ENCODE assay signal across 29 cellular contexts in genomic region chr1:63214553-63214952, GRCh38.
"Had no signal": no experiment of that assay in that cellular context is flagged by ENCODE, and none has a peak within 500 bp of the region (broad histone marks: within the 10 kb centered on the region; RNA-seq: fewer than 3 reads in every experiment).

No MANE protein-coding gene starts in this region.

- H3K4me1 Mint-ChIP-seq: stimulated activated effector memory CD8-positive, alpha-beta T cell treated with anti-CD3 and anti-CD28 coated beads, Interleukin-12 subunit alpha, Interleukin-12 subunit beta, amount 100 ng/mL, for 72 hours; stimulated activated memory B cell treated with anti-CD40 and anti-IgM and Interleukin-4, amounts not matched to agents 10 μg/mL and 1 μg/mL and 100 μg/mL, for 72 hours; stimulated activated naive B cell treated with anti-CD40 and anti-IgM and Interleukin-4, amounts not matched to agents 10 μg/mL and 1 μg/mL and 100 μg/mL, for 72 hours; stimulated activated naive CD8-positive, alpha-beta T cell treated with anti-CD3 and anti-CD28 coated beads, Interleukin-15, amount 100 ng/mL, for 72 hours had no signal

- FAIRE-seq: urothelium cell line had no signal

- H3K27ac Mint-ChIP-seq: stimulated activated effector memory CD8-positive, alpha-beta T cell treated with anti-CD3 and anti-CD28 coated beads, Interleukin-12 subunit alpha, Interleukin-12 subunit beta, amount 100 ng/mL, for 72 hours; stimulated activated memory B cell treated with anti-CD40 and anti-IgM and Interleukin-4, amounts not matched to agents 10 μg/mL and 1 μg/mL and 100 μg/mL, for 72 hours; stimulated activated naive B cell treated with anti-CD40 and anti-IgM and Interleukin-4, amounts not matched to agents 10 μg/mL and 1 μg/mL and 100 μg/mL, for 72 hours; stimulated activated naive CD8-positive, alpha-beta T cell treated with anti-CD3 and anti-CD28 coated beads, Interleukin-15, amount 100 ng/mL, for 72 hours; stimulated activated naive CD8-positive, alpha-beta T cell treated with anti-CD3 and anti-CD28 coated beads, Interleukin-15, Interleukin-2, amounts not matched to agents 100 ng/mL and 50 ng/mL, for 24 hours; type B pancreatic cell had no signal

- H3K36me3 ChIP-seq: stomach, suprapubic skin, thoracic aorta, thyroid gland, tibial artery, tibial nerve, transverse colon, upper lobe of left lung, upper lobe of right lung, uterus, vagina had no signal

- H3K27ac ChIP-seq: stomach, suprapubic skin, testis, thoracic aorta, thyroid gland, tibial artery, tibial nerve, transverse colon, upper lobe of left lung, upper lobe of right lung, uterus, vagina had no signal

- H3K9me3 Mint-ChIP-seq: type B pancreatic cell had no signal

- H3K36me3 Mint-ChIP-seq: stimulated activated effector memory CD8-positive, alpha-beta T cell treated with anti-CD3 and anti-CD28 coated beads, Interleukin-12 subunit alpha, Interleukin-12 subunit beta, amount 100 ng/mL, for 72 hours; stimulated activated memory B cell treated with anti-CD40 and anti-IgM and Interleukin-4, amounts not matched to agents 10 μg/mL and 1 μg/mL and 100 μg/mL, for 72 hours; stimulated activated naive B cell treated with anti-CD40 and anti-IgM and Interleukin-4, amounts not matched to agents 10 μg/mL and 1 μg/mL and 100 μg/mL, for 72 hours; type B pancreatic cell had no signal

- H3K9me3 ChIP-seq: suprapubic skin, testis, thoracic aorta, thyroid gland, upper lobe of right lung, uterus, vagina had no signal

- ATAC-seq: stimulated activated effector memory CD8-positive, alpha-beta T cell treated with anti-CD3 and anti-CD28 coated beads, Interleukin-12 subunit alpha, Interleukin-12 subunit beta, amount 100 ng/mL, for 72 hours; stimulated activated memory B cell treated with anti-CD40 and anti-IgM and Interleukin-4, amounts not matched to agents 10 μg/mL and 1 μg/mL and 100 μg/mL, for 72 hours; stimulated activated naive B cell treated with anti-CD40 and anti-IgM and Interleukin-4, amounts not matched to agents 10 μg/mL and 1 μg/mL and 100 μg/mL, for 72 hours; stimulated activated naive CD8-positive, alpha-beta T cell treated with anti-CD3 and anti-CD28 coated beads, Interleukin-15, amount 100 ng/mL, for 72 hours; stimulated activated naive CD8-positive, alpha-beta T cell treated with anti-CD3 and anti-CD28 coated beads, Interleukin-15, Interleukin-2, amounts not matched to agents 100 U/mL and 50 U/mL, for 24 hours; upper lobe of right lung had no signal

- H3K27me3 ChIP-seq: stomach, testis, thyroid gland, tibial artery, tibial nerve, transverse colon, upper lobe of left lung, upper lobe of right lung, uterus, vagina had no signal

- H3K4me3 Mint-ChIP-seq: stimulated activated effector memory CD8-positive, alpha-beta T cell treated with anti-CD3 and anti-CD28 coated beads, Interleukin-12 subunit alpha, Interleukin-12 subunit beta, amount 100 ng/mL, for 72 hours; stimulated activated memory B cell treated with anti-CD40 and anti-IgM and Interleukin-4, amounts not matched to agents 10 μg/mL and 1 μg/mL and 100 μg/mL, for 72 hours; stimulated activated naive B cell treated with anti-CD40 and anti-IgM and Interleukin-4, amounts not matched to agents 10 μg/mL and 1 μg/mL and 100 μg/mL, for 72 hours; stimulated activated naive CD8-positive, alpha-beta T cell treated with anti-CD3 and anti-CD28 coated beads, Interleukin-15, amount 100 ng/mL, for 72 hours; stimulated activated naive CD8-positive, alpha-beta T cell treated with anti-CD3 and anti-CD28 coated beads, Interleukin-15, Interleukin-2, amounts not matched to agents 100 ng/mL and 50 ng/mL, for 24 hours; type B pancreatic cell had no signal

- H3K4me1 ChIP-seq: stomach, suprapubic skin, testis, thyroid gland, tibial artery, tibial nerve, transverse colon, upper lobe of left lung, upper lobe of right lung, uterus, vagina had no signal

- DNase-seq: stimulated activated CD4-positive, alpha-beta T cell treated with anti-CD3 and anti-CD28 coated beads, Interleukin-2, amount 100 ng/mL, for 48 hours; stimulated activated CD4-positive, alpha-beta T cell treated with anti-CD3 and anti-CD28 coated beads, Interleukin-4, amount 100 ng/mL, for 1 hour; stimulated activated CD4-positive, alpha-beta T cell treated with anti-CD3 and anti-CD28 coated beads, Interleukin-4, amount 100 ng/mL, for 24 hours; stimulated activated CD4-positive, alpha-beta T cell treated with anti-CD3 and anti-CD28 coated beads, Interleukin-4, amount 100 ng/mL, for 4 hours; stimulated activated CD8-positive, alpha-beta memory T cell treated with anti-CD3 and anti-CD28 coated beads, Interleukin-4, amount 100 ng/mL, for 48 hours; stimulated activated naive B cell treated with anti-CD40 and anti-IgM and Interleukin-4, amounts not matched to agents 10 μg/mL and 1 μg/mL and 100 μg/mL, for 72 hours; stimulated activated naive CD4-positive, alpha-beta T cell; stimulated activated naive CD4-positive, alpha-beta T cell treated with Interleukin-2 at 50 U/mL for 16 hours; stimulated activated naive CD8-positive, alpha-beta T cell treated with anti-CD3 and anti-CD28 coated beads, Interleukin-15, amount 100 ng/mL, for 72 hours; stimulated activated naive CD8-positive, alpha-beta T cell treated with anti-CD3 and anti-CD28 coated beads, Interleukin-15, Interleukin-2, amounts not matched to agents 100 U/mL and 50 U/mL, for 24 hours; stomach; substantia nigra; testis; thyroid gland; tibial artery; transverse colon; trophoblast cell; upper lobe of left lung; upper lobe of right lung; uterus had no signal

- H3K4me3 ChIP-seq: stomach, suprapubic skin, testis, thoracic aorta, thyroid gland, tibial artery, tibial nerve, transverse colon, upper lobe of left lung, upper lobe of right lung, uterus, vagina had no signal
